9 cellular contexts compared by ENCODE assay signal in the genomic region with DNA sequence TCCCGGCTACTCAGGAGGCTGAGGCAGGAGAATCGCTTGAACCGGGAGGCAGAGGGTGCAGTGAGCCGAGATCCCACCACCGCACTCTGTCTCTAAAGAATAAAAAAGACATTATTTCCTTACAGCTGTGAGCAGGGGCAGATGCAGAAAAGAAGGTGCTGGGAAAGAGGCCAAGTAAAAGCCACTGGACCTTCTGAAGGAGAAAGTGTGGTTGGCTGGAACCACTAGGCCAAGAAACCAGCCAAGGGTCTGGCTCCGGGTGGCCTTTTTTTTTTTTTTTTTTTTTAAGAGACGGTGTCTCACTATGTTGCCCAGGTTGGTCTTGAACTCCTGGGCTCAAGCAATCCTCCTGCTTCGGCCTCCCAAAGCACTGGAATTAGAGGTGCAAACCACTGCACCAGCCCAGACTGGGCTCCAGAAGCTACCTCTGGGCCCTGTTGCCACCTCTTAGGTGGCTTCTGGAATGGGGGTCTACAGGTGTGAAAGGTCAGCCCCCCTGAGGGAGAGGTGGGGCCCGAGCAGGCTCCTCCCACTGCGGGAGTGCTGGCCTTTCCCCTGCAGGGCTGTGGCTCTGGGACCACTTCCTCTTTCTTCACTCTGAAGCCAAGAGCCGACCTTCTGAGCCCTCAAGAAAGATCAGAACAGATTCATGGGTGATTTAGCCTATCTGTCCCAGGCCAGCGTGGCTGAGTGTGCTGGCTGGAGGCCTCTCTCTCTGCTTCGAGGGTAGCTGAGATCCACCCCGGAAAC. TPM values are rescaled to one million over a fixed set of nuclear protein-coding genes. Genes with fewer than 3 reads are reported as not detected.
A peak's percentile ranks its signal among the peaks of the same experiment; 100 is the strongest.
DNase-seq lines count a peak whose midpoint lies in the region; ATAC-seq and TF ChIP-seq lines count a peak whose summit lies in the region.
"Had no signal": no experiment of that assay in that cellular context is flagged by ENCODE, and none has a peak within 500 bp of the region (broad histone marks: within the 10 kb centered on the region; RNA-seq: fewer than 3 reads in every experiment).

A gene with protein sequence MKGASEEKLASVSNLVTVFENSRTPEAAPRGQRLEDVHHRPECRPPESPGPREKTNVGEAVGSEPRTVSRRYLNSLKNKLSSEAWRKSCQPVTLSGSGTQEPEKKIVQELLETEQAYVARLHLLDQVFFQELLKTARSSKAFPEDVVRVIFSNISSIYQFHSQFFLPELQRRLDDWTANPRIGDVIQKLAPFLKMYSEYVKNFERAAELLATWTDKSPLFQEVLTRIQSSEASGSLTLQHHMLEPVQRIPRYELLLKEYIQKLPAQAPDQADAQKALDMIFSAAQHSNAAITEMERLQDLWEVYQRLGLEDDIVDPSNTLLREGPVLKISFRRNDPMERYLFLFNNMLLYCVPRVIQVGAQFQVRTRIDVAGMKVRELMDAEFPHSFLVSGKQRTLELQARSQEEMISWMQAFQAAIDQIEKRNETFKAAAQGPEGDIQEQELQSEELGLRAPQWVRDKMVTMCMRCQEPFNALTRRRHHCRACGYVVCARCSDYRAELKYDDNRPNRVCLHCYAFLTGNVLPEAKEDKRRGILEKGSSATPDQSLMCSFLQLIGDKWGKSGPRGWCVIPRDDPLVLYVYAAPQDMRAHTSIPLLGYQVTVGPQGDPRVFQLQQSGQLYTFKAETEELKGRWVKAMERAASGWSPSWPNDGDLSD (plus strand): TSS at position 595 of the 750 bp plus-strand sequence. CDS start 163 bp downstream, outside the sequence.

- H3K4me3 ChIP-seq in ovary (no peak within 1 kb of the TSS), BE2C (ENCODE audit: low read depth, low read length) (no peak within 1 kb of the TSS)

- H3K9me3 Mint-ChIP-seq in activated CD4-positive, alpha-beta memory T cell treated with anti-CD3 and anti-CD28 coated beads, Interleukin-2, amount 10 ng/mL, durations not matched to agents 7 days and 5 days = no peaks in the 10 kb centered on the region
- H3K9me3 Mint-ChIP-seq in activated CD4-positive, alpha-beta memory T cell treated with anti-CD3 and anti-CD28 coated beads for 36 hours = no peaks in the 10 kb centered on the region
- no peaks in the 10 kb centered on the region for H3K9me3 Mint-ChIP-seq in memory B cell

- POLR2A ChIA-PET in activated CD4-positive, alpha-beta memory T cell treated with anti-CD3 and anti-CD28 coated beads, Interleukin-2, amount 10 ng/mL, durations not matched to agents 7 days and 5 days (lab: Charles Lee) = interaction anchor here (1.7 to 2.9 kb wide), 4 partner anchors 13 to 130 kb away, joined by 5 to 15 read pairs (median 9); a partner anchor contains a TSS
- POLR2A ChIA-PET in activated CD4-positive, alpha-beta memory T cell treated with anti-CD3 and anti-CD28 coated beads for 36 hours (lab: Charles Lee) = no interaction called here

- no peaks in the 10 kb centered on the region for H3K27me3 Mint-ChIP-seq in activated CD4-positive, alpha-beta memory T cell treated with anti-CD3 and anti-CD28 coated beads, Interleukin-2, amount 10 ng/mL, durations not matched to agents 7 days and 5 days
- H3K27me3 Mint-ChIP-seq in activated CD4-positive, alpha-beta memory T cell treated with anti-CD3 and anti-CD28 coated beads for 36 hours = no peaks in the 10 kb centered on the region
- H3K27me3 Mint-ChIP-seq in T-helper 17 cell (no peaks in the 10 kb centered on the region), memory B cell (no peaks in the 10 kb centered on the region)

- H3K4me3 Mint-ChIP-seq in activated CD4-positive, alpha-beta memory T cell treated with anti-CD3 and anti-CD28 coated beads, Interleukin-2, amount 10 ng/mL, durations not matched to agents 7 days and 5 days = peak within 1 kb of the TSS; percentile 62
- no peak within 1 kb of the TSS for H3K4me3 Mint-ChIP-seq in activated CD4-positive, alpha-beta memory T cell treated with anti-CD3 and anti-CD28 coated beads for 36 hours
- peak within 1 kb of the TSS; percentile 91 for H3K4me3 Mint-ChIP-seq in T-helper 17 cell
- H3K4me3 Mint-ChIP-seq in memory B cell = peak within 1 kb of the TSS; percentile 99

- H3K4me1 ChIP-seq in ovary (ENCODE audit: insufficient read depth) (no peaks in the 10 kb centered on the region), BE2C (no peaks in the 10 kb centered on the region; the same call in 1 of the 2 replicates)

- H3K4me1 Mint-ChIP-seq in activated CD4-positive, alpha-beta memory T cell treated with anti-CD3 and anti-CD28 coated beads, Interleukin-2, amount 10 ng/mL, durations not matched to agents 7 days and 5 days = peaks cover 29% of the 10 kb centered on the region
- H3K4me1 Mint-ChIP-seq in activated CD4-positive, alpha-beta memory T cell treated with anti-CD3 and anti-CD28 coated beads for 36 hours (ENCODE audit: low read depth) = peaks cover 17% of the 10 kb centered on the region
- H3K4me1 Mint-ChIP-seq in T-helper 17 cell = peaks cover 20% of the 10 kb centered on the region
- H3K4me1 Mint-ChIP-seq in memory B cell = peaks cover 44% of the 10 kb centered on the region

- no peak for TF ChIP-seq EP300 in ovary (IDR thresholded peaks at IDR 0.05)

- intact Hi-C loops in activated CD4-positive, alpha-beta memory T cell treated with anti-CD3 and anti-CD28 coated beads for 36 hours (cut with micrococcal nuclease) = no loop called here
- intact Hi-C loops in ovary (cut with DNase I) = no loop called here

- peak within 1 kb of the TSS; percentile 31 for H3K27ac Mint-ChIP-seq in activated CD4-positive, alpha-beta memory T cell treated with anti-CD3 and anti-CD28 coated beads, Interleukin-2, amount 10 ng/mL, durations not matched to agents 7 days and 5 days
- no peak within 1 kb of the TSS for H3K27ac Mint-ChIP-seq in activated CD4-positive, alpha-beta memory T cell treated with anti-CD3 and anti-CD28 coated beads for 36 hours
- peak within 1 kb of the TSS; percentile 89 for H3K27ac Mint-ChIP-seq in T-helper 17 cell
- H3K27ac Mint-ChIP-seq in memory B cell = peak within 1 kb of the TSS; percentile 77

- H3K9me3 ChIP-seq in T-helper 17 cell (ENCODE audit: control insufficient read depth, low read length, poor library complexity, severe bottlenecking) (no peaks in the 10 kb centered on the region), ovary (no peaks in the 10 kb centered on the region), BE2C (no peaks in the 10 kb centered on the region)

- CTCF ChIA-PET in activated CD4-positive, alpha-beta memory T cell treated with anti-CD3 and anti-CD28 coated beads, Interleukin-2, amount 10 ng/mL, durations not matched to agents 7 days and 5 days (lab: Charles Lee) = interaction anchor here (0.7 to 3.2 kb wide), 7 partner anchors 13 to 223 kb away, joined by 3 to 28 read pairs (median 5); a partner anchor contains a TSS
- CTCF ChIA-PET in activated CD4-positive, alpha-beta memory T cell treated with anti-CD3 and anti-CD28 coated beads for 36 hours (lab: Charles Lee) = interaction anchor here (2.3 to 3.2 kb wide), 2 partner anchors 13 to 205 kb away, joined by 6 to 35 read pairs; no protein-coding TSS in a partner anchor

- 76 to 79% (median 77%) methylated on average over 14 of the region's 14 CpGs for WGBS in ovary, 3 donors

- TF ChIP-seq CTCF in ovary (IDR thresholded peaks at IDR 0.05) (no peak), BE2C (IDR thresholded peaks at IDR 0.05; ENCODE audit: low read depth, low read length) (no peak)

- H3K27me3 ChIP-seq in ovary = no peaks in the 10 kb centered on the region
- H3K27me3 ChIP-seq in BE2C = no peaks in the 10 kb centered on the region

- TF ChIP-seq POLR2A in ovary (IDR thresholded peaks at IDR 0.05) = no peak

- H3K36me3 ChIP-seq in ovary (no peaks in the 10 kb centered on the region), BE2C (no peaks in the 10 kb centered on the region)

- ATAC-seq in HG02885 (IDR thresholded peaks at IDR 0.05; ENCODE audit: poor library complexity, unreplicated experiment) (peak; percentile 81), T-helper 17 cell (peak; percentile 59), memory B cell (ENCODE audit: low read depth) (peak; percentile 77)

- no peak within 1 kb of the TSS for H3K27ac ChIP-seq in ovary

- H3K36me3 Mint-ChIP-seq in activated CD4-positive, alpha-beta memory T cell treated with anti-CD3 and anti-CD28 coated beads, Interleukin-2, amount 10 ng/mL, durations not matched to agents 7 days and 5 days (ENCODE audit: low read depth) = no peaks in the 10 kb centered on the region
- no peaks in the 10 kb centered on the region for H3K36me3 Mint-ChIP-seq in activated CD4-positive, alpha-beta memory T cell treated with anti-CD3 and anti-CD28 coated beads for 36 hours
- H3K36me3 Mint-ChIP-seq in T-helper 17 cell (ENCODE audit: low read depth) = no peaks in the 10 kb centered on the region
- peaks cover 19% of the 10 kb centered on the region for H3K36me3 Mint-ChIP-seq in memory B cell

- no peak for DNase-seq in activated CD4-positive, alpha-beta memory T cell treated with anti-CD3 and anti-CD28 coated beads, Interleukin-2, amount 10 ng/mL, durations not matched to agents 7 days and 5 days
- no peak for DNase-seq in activated CD4-positive, alpha-beta memory T cell treated with anti-CD3 and anti-CD28 coated beads for 36 hours
- no peak for DNase-seq in T-helper 17 cell
- peak; percentile 78 to 79 for DNase-seq in memory B cell (ENCODE audit: low spot score in 2 of 2)
- DNase-seq in ovary = no peak
- DNase-seq in BE2C = no peak
- no peak for DNase-seq in NCI-H187 (lab: John Stamatoyannopoulos, UW)

RNA-seq across cellular contexts. Expression of the gene that starts here (rescaled TPM):
- total RNA-seq in activated CD4-positive, alpha-beta memory T cell treated with anti-CD3 and anti-CD28 coated beads, Interleukin-2, amount 10 ng/mL, durations not matched to agents 7 days and 5 days = 1 to 10 TPM; 4.7 to 4.9 TPM
- under 1 TPM; 0.48 to 0.52 TPM for total RNA-seq in activated CD4-positive, alpha-beta memory T cell treated with anti-CD3 and anti-CD28 coated beads for 36 hours
- total RNA-seq in T-helper 17 cell (10 to 100 TPM in 1 of 2 donors, 1 to 10 TPM in 1; 1.7 to 12.6 TPM), ovary (10 to 100 TPM in 3 of 7 donors, 1 to 10 TPM in 4; 3.4 to 13.6 (median 5.2) TPM)
- polyA plus RNA-seq in ovary = 1 to 10 TPM; 2.3 to 4.0 TPM
- not detected for polyA plus RNA-seq in BE2C (2012; ENCODE audit: insufficient read depth, insufficient read length, low read depth)
- polyA plus RNA-seq: AG04450 had no signal

Comparison
In these comparisons a context has a peak if more than half of its experiments do, and no peak if none do; other contexts are left out.
1. DNase-seq: peak in memory B cell (2 of 2); none in activated CD4-positive, alpha-beta memory T cell treated with anti-CD3 and anti-CD28 coated beads, Interleukin-2, amount 10 ng/mL, durations not matched to agents 7 days and 5 days (single experiment), activated CD4-positive, alpha-beta memory T cell treated with anti-CD3 and anti-CD28 coated beads for 36 hours (single experiment), T-helper 17 cell (0 of 3), ovary (0 of 5), BE2C (single experiment) and NCI-H187 (0 of 2).
2. Peak in every context shown above with its lines, with median percentiles within 50 percentile points of each other: ATAC-seq.